36 cellular contexts compared by ENCODE assay signal in the genomic region with DNA sequence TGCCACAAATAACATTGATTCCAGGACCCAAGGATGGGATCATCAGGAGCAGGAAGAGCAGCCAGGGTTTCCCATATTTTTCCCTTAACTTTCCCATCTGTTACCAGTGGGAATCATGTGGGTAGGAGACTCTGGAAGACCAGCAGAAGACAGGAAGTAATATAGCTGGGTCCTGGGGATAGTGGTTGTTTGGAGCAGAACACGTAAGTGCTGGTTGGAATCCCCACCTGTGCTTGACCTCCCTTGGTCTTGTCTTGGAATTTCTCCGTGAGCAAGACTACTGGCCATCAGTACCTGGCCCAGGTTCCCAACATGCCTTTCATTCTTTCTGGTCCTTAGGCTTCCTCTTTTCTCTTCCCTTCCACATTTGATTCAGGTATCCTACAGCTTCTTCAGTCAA.
"Had no signal": no experiment of that assay in that cellular context is flagged by ENCODE, and none has a peak within 500 bp of the region (broad histone marks: within the 10 kb centered on the region; RNA-seq: fewer than 3 reads in every experiment).

No MANE protein-coding gene starts in this region.

- H3K27me3 Mint-ChIP-seq: activated B cell treated with CpG ODN at 0.5 μM for 24 hours; activated CD4-positive, alpha-beta memory T cell treated with anti-CD3 and anti-CD28 coated beads for 36 hours; activated CD4-positive, alpha-beta T cell treated with anti-CD3 and anti-CD28 coated beads, Interleukin-2, amount 10 ng/mL, durations not matched to agents 24 days and 14 days; activated CD8-positive, alpha-beta T cell treated with anti-CD3 and anti-CD28 coated beads for 36 hours; activated naive CD8-positive, alpha-beta T cell treated with anti-CD3 and anti-CD28 coated beads for 36 hours; activated T-helper 17 cell treated with anti-CD3 and anti-CD28 coated beads, Interleukin-2, amount 50 U/mL, for 72 hours; brain; central memory CD8-positive, alpha-beta T cell had no signal

- H3K27ac ChIP-seq: adrenal gland, cardiac muscle cell, VCaP had no signal

- H3K9me3 ChIP-seq: adrenal gland had no signal

- H3K27ac Mint-ChIP-seq: activated B cell treated with CpG ODN at 0.5 μM for 24 hours; activated CD4-positive, alpha-beta memory T cell treated with anti-CD3 and anti-CD28 coated beads for 36 hours; activated CD4-positive, alpha-beta T cell treated with anti-CD3 and anti-CD28 coated beads, Interleukin-2, amount 10 ng/mL, durations not matched to agents 24 days and 14 days; activated CD8-positive, alpha-beta T cell treated with anti-CD3 and anti-CD28 coated beads for 36 hours; activated naive CD4-positive, alpha-beta T cell treated with anti-CD3 and anti-CD28 coated beads for 36 hours; activated naive CD4-positive, alpha-beta T cell treated with anti-CD3 and anti-CD28 coated beads, Interleukin-2, amount 50 U/mL, for 72 hours; activated naive CD8-positive, alpha-beta T cell treated with anti-CD3 and anti-CD28 coated beads for 36 hours; activated T-cell treated with anti-CD3 and anti-CD28 coated beads, Interleukin-2, amount 50 U/mL, for 72 hours; activated T-helper 1 cell treated with anti-CD3 and anti-CD28 coated beads, Interleukin-12 subunit alpha, Interleukin-12 subunit beta, Interleukin-2, Interleukin-4 antibody, amounts not matched to agents 30 ng/mL and 10 ng/mL and 1 ng/mL, durations not matched to agents 14 hours and 24 hours and 36 hours; activated T-helper 17 cell treated with anti-CD3 and anti-CD28 coated beads, Interleukin-2, amount 50 U/mL, for 72 hours; brain; T-helper 1 cell treated with Interleukin-12 subunit alpha and Interleukin-12 subunit beta and Interleukin-4 antibody, amounts not matched to agents 30 μg/mL and 1 μg/mL, for 36 hours; T-helper 2 cell treated with Interferon-gamma antibody and Interleukin-4, amounts not matched to agents 5 μg/mL and 100 μg/mL, for 36 hours had no signal

- H3K4me3 Mint-ChIP-seq: activated B cell treated with CpG ODN at 0.5 μM for 24 hours; activated CD4-positive, alpha-beta memory T cell treated with anti-CD3 and anti-CD28 coated beads for 36 hours; activated CD4-positive, alpha-beta T cell treated with anti-CD3 and anti-CD28 coated beads, Interleukin-2, amount 10 ng/mL, durations not matched to agents 24 days and 14 days; activated CD8-positive, alpha-beta T cell treated with anti-CD3 and anti-CD28 coated beads for 36 hours; activated naive CD4-positive, alpha-beta T cell treated with anti-CD3 and anti-CD28 coated beads for 36 hours; activated naive CD8-positive, alpha-beta T cell treated with anti-CD3 and anti-CD28 coated beads for 36 hours; activated T-cell treated with anti-CD3 and anti-CD28 coated beads, Interleukin-2, amount 50 U/mL, for 4 hours; activated T-cell treated with anti-CD3 and anti-CD28 coated beads, Interleukin-2, amount 50 U/mL, for 72 hours; activated T-helper 1 cell treated with anti-CD3 and anti-CD28 coated beads, Interleukin-12 subunit alpha, Interleukin-12 subunit beta, Interleukin-2, Interleukin-4 antibody, amounts not matched to agents 30 ng/mL and 10 ng/mL and 1 ng/mL, durations not matched to agents 14 hours and 24 hours and 36 hours; activated T-helper 17 cell treated with anti-CD3 and anti-CD28 coated beads, Interleukin-2, amount 50 U/mL, for 72 hours; brain; central memory CD8-positive, alpha-beta T cell; T-helper 1 cell treated with Interleukin-12 subunit alpha and Interleukin-12 subunit beta and Interleukin-4 antibody, amounts not matched to agents 30 μg/mL and 1 μg/mL, for 36 hours; T-helper 2 cell treated with Interferon-gamma antibody and Interleukin-4, amounts not matched to agents 5 μg/mL and 100 μg/mL, for 36 hours had no signal

- H3K4me3 ChIP-seq: adrenal gland, cardiac muscle cell had no signal

- H3K4me1 Mint-ChIP-seq: activated T-helper 17 cell treated with anti-CD3 and anti-CD28 coated beads, Interleukin-2, amount 50 U/mL, for 72 hours had no signal

- H3K27me3 ChIP-seq: adrenal gland, cardiac muscle cell had no signal

- DNase-seq: activated B cell treated with CpG ODN at 0.5 μM for 24 hours; activated CD4-positive, alpha-beta memory T cell treated with anti-CD3 and anti-CD28 coated beads for 36 hours; activated CD4-positive, alpha-beta T cell treated with anti-CD3 and anti-CD28 coated beads for 4 hours; activated CD4-positive, alpha-beta T cell treated with anti-CD3 and anti-CD28 coated beads, Interleukin-2, amount 10 ng/mL, durations not matched to agents 24 days and 14 days; activated CD4-positive, alpha-beta T cell treated with anti-CD3 and anti-CD28 coated beads, Interleukin-2, amount 50 U/mL, for 1 hour; activated CD4-positive, alpha-beta T cell treated with anti-CD3 and anti-CD28 coated beads, Interleukin-2, amount 50 U/mL, for 4 hours; activated CD4-positive, CD25-positive, alpha-beta regulatory T cell treated with anti-CD3 and anti-CD28 coated beads, Interleukin-2, amount 50 U/mL, for 72 hours; activated CD8-positive, alpha-beta memory T cell treated with anti-CD3 and anti-CD28 coated beads, Interleukin-2, amount 50 U/mL, for 4 hours; activated CD8-positive, alpha-beta T cell treated with anti-CD3 and anti-CD28 coated beads for 36 hours; activated effector memory CD4-positive, alpha-beta T cell treated with anti-CD3 and anti-CD28 coated beads, Interleukin-2, amount 50 U/mL, for 16 hours; activated gamma-delta T cell treated with Interleukin-2 at 50 U/mL for 16 hours; activated naive CD4-positive, alpha-beta T cell; activated naive CD4-positive, alpha-beta T cell treated with anti-CD3 and anti-CD28 coated beads for 36 hours; activated naive CD4-positive, alpha-beta T cell treated with anti-CD3 and anti-CD28 coated beads, Interleukin-2, amount 50 U/mL, for 16 hours; activated naive CD8-positive, alpha-beta T cell treated with anti-CD3 and anti-CD28 coated beads for 36 hours; activated T-cell treated with anti-CD3 and anti-CD28 coated beads for 4 hours; activated T-cell treated with anti-CD3 and anti-CD28 coated beads, Interleukin-2, amount 50 U/mL, for 1 hour; activated T-cell treated with anti-CD3 and anti-CD28 coated beads, Interleukin-2, amount 50 U/mL, for 4 hours; activated T-cell treated with anti-CD3 and anti-CD28 coated beads, Interleukin-2, amount 50 U/mL, for 72 hours; adrenal gland; amniotic stem cell; aorta; caudate nucleus; cerebellar nuclear complex; T-helper 1 cell; T-helper 2 cell; T-helper 9 cell had no signal

- H3K9me3 Mint-ChIP-seq: activated B cell treated with CpG ODN at 0.5 μM for 24 hours; activated CD4-positive, alpha-beta memory T cell treated with anti-CD3 and anti-CD28 coated beads for 36 hours; activated CD4-positive, alpha-beta T cell treated with anti-CD3 and anti-CD28 coated beads, Interleukin-2, amount 10 ng/mL, durations not matched to agents 24 days and 14 days; activated CD8-positive, alpha-beta T cell treated with anti-CD3 and anti-CD28 coated beads for 36 hours; activated naive CD4-positive, alpha-beta T cell treated with anti-CD3 and anti-CD28 coated beads for 36 hours; activated naive CD4-positive, alpha-beta T cell treated with anti-CD3 and anti-CD28 coated beads, Interleukin-2, amount 50 U/mL, for 72 hours; activated naive CD8-positive, alpha-beta T cell treated with anti-CD3 and anti-CD28 coated beads for 36 hours; activated T-cell treated with anti-CD3 and anti-CD28 coated beads, Interleukin-2, amount 50 U/mL, for 4 hours; activated T-cell treated with anti-CD3 and anti-CD28 coated beads, Interleukin-2, amount 50 U/mL, for 72 hours; activated T-helper 1 cell treated with anti-CD3 and anti-CD28 coated beads, Interleukin-12 subunit alpha, Interleukin-12 subunit beta, Interleukin-2, Interleukin-4 antibody, amounts not matched to agents 30 ng/mL and 10 ng/mL and 1 ng/mL, durations not matched to agents 14 hours and 24 hours and 36 hours; activated T-helper 17 cell treated with anti-CD3 and anti-CD28 coated beads, Interleukin-2, amount 50 U/mL, for 72 hours; brain; central memory CD8-positive, alpha-beta T cell; T-helper 1 cell treated with Interleukin-12 subunit alpha and Interleukin-12 subunit beta and Interleukin-4 antibody, amounts not matched to agents 30 μg/mL and 1 μg/mL, for 36 hours; T-helper 2 cell treated with Interferon-gamma antibody and Interleukin-4, amounts not matched to agents 5 μg/mL and 100 μg/mL, for 36 hours had no signal
